ENCODE assay signal across 1 cellular context in genomic region chr2:169363027-169363569, GRCh38.
TF ChIP-seq lines count a peak whose summit lies in the region.

No MANE protein-coding gene starts in this region.

TF ChIP-seq in WTC11, 78 proteins besides CTCF, POLR2A, EP300 and RAD21 (continued from another document):
- TF ChIP-seq AR (CRISPR knock-in tag; IDR thresholded peaks at IDR 0.05), result no peak
